In genomic region chrX:65241059-65241721, GRCh38 we compare ENCODE assay signal across 1 cellular context.
TF ChIP-seq lines count a peak whose summit lies in the region.

No MANE protein-coding gene starts in this region.

TF ChIP-seq in HepG2, 621 proteins besides CTCF, POLR2A, EP300 and RAD21 (continued from another document and continues in another):
- TF ChIP-seq ZBTB39 (CRISPR knock-in tag; IDR thresholded peaks at IDR 0.05), result no peak
- TF ChIP-seq MAFG (CRISPR knock-in tag; IDR thresholded peaks at IDR 0.05), result no peak
- no peak for TF ChIP-seq POGK (CRISPR knock-in tag; conservative IDR thresholded peaks at IDR 0.05)
- TF ChIP-seq SIX4 (CRISPR knock-in tag; IDR thresholded peaks at IDR 0.05), result no peak
- TF ChIP-seq ZNF761 (CRISPR knock-in tag; conservative IDR thresholded peaks at IDR 0.05), result no peak
- TF ChIP-seq ONECUT2 (CRISPR knock-in tag; IDR thresholded peaks at IDR 0.05), result 0 out of 2 replicates have a peak, but pooled peaks have one; percentile 49
- peak; percentile 54 for TF ChIP-seq NCOA2 (CRISPR knock-in tag; IDR thresholded peaks at IDR 0.05)
- peak; percentile 65 for TF ChIP-seq ZNF501 (CRISPR knock-in tag; IDR thresholded peaks at IDR 0.05)
- no peak for TF ChIP-seq AGO2 (optimal IDR thresholded peaks at IDR 0.05; ENCODE audit: low read depth, low read length)
- peak; percentile 25; the same call in 1 of the 2 replicates for TF ChIP-seq ZBTB34 (CRISPR knock-in tag; IDR thresholded peaks at IDR 0.05)
- peak; percentile 24; the same call in 1 of the 2 replicates for TF ChIP-seq KAT8 (CRISPR knock-in tag; IDR thresholded peaks at IDR 0.05)
- TF ChIP-seq FOXA3 (CRISPR knock-in tag; IDR thresholded peaks at IDR 0.05), result 0 out of 2 replicates have a peak, but pooled peaks have one; percentile 19
- peak; percentile 81 for TF ChIP-seq ASH2L (IDR thresholded peaks at IDR 0.05; ENCODE audit: insufficient read length, low read depth, low read length)
- TF ChIP-seq MED1 (CRISPR knock-in tag; IDR thresholded peaks at IDR 0.05), result peak; percentile 55; the same call in 1 of the 2 replicates
- TF ChIP-seq SIN3B (IDR thresholded peaks at IDR 0.05; ENCODE audit: low read length), result no peak
- TF ChIP-seq ZNF879 (CRISPR knock-in tag; IDR thresholded peaks at IDR 0.05), result no peak
- no peak for TF ChIP-seq KMT2A (CRISPR knock-in tag; IDR thresholded peaks at IDR 0.05)
- TF ChIP-seq REPIN1 (CRISPR knock-in tag; IDR thresholded peaks at IDR 0.05; ENCODE audit: borderline replicate concordance, low read depth), result no peak
- TF ChIP-seq NR2C2 (CRISPR knock-in tag; IDR thresholded peaks at IDR 0.05; ENCODE audit: borderline replicate concordance), result no peak; the same call in 1 of the 2 replicates
- no peak for TF ChIP-seq ZNF713 (CRISPR knock-in tag; IDR thresholded peaks at IDR 0.05)
- no peak for TF ChIP-seq ZBTB33 (CRISPR knock-in tag; IDR thresholded peaks at IDR 0.05)
- TF ChIP-seq THAP11 (CRISPR knock-in tag; IDR thresholded peaks at IDR 0.05), result no peak
- 0 out of 2 replicates have a peak, but pooled peaks have one; percentile 26 for TF ChIP-seq YEATS4 (CRISPR knock-in tag; IDR thresholded peaks at IDR 0.05; ENCODE audit: borderline replicate concordance)
- TF ChIP-seq STAT5B (CRISPR knock-in tag; IDR thresholded peaks at IDR 0.05), result no peak
- peak; percentile 83 for TF ChIP-seq HNF4A (CRISPR knock-in tag; IDR thresholded peaks at IDR 0.05)
- no peak for TF ChIP-seq RFX1 (IDR thresholded peaks at IDR 0.05)
- TF ChIP-seq HNF1B (CRISPR knock-in tag; IDR thresholded peaks at IDR 0.05), result no peak
- peak; percentile 36; the same call in 1 of the 2 replicates for TF ChIP-seq ZSCAN5A (CRISPR knock-in tag; IDR thresholded peaks at IDR 0.05; ENCODE audit: borderline replicate concordance)
- peak; percentile 30 to 39; a peak in 3 of 4 replicates for TF ChIP-seq MAFK (conservative IDR thresholded peaks at IDR 0.05 in 1 of 2, IDR thresholded peaks at IDR 0.05 in 1 of 2; ENCODE audit: low read length in 2 of 2)
- no peak for TF ChIP-seq NBN (conservative IDR thresholded peaks at IDR 0.05)
- TF ChIP-seq ZMYM4 (CRISPR knock-in tag; IDR thresholded peaks at IDR 0.05), result peak; percentile 57
- TF ChIP-seq PATZ1 (CRISPR knock-in tag; IDR thresholded peaks at IDR 0.05), result peak; percentile 67
- TF ChIP-seq EEA1 (CRISPR knock-in tag; IDR thresholded peaks at IDR 0.05; ENCODE audit: borderline replicate concordance), result no peak
- no peak for TF ChIP-seq TMF1 (CRISPR knock-in tag; IDR thresholded peaks at IDR 0.05; ENCODE audit: low read depth)
- TF ChIP-seq ZNF780A (CRISPR knock-in tag; IDR thresholded peaks at IDR 0.05), result no peak
- peak; percentile 85 for TF ChIP-seq TBX2 (CRISPR knock-in tag; IDR thresholded peaks at IDR 0.05; ENCODE audit: borderline replicate concordance)
- no peak for TF ChIP-seq GMEB1 (CRISPR knock-in tag; IDR thresholded peaks at IDR 0.05; ENCODE audit: borderline replicate concordance)
- TF ChIP-seq HNF4G (IDR thresholded peaks at IDR 0.05; ENCODE audit: borderline replicate concordance, low read depth, low read length), result peak; percentile 55
- peak; percentile 52; the same call in 1 of the 2 replicates for TF ChIP-seq HNF4G (CRISPR knock-in tag; IDR thresholded peaks at IDR 0.05; ENCODE audit: borderline replicate concordance, low read depth)
- peak; percentile 75 for TF ChIP-seq ZNF263 (CRISPR knock-in tag; IDR thresholded peaks at IDR 0.05)
- TF ChIP-seq MATR3 (CRISPR knock-in tag; IDR thresholded peaks at IDR 0.05), result no peak
- TF ChIP-seq TARDBP (CRISPR knock-in tag; IDR thresholded peaks at IDR 0.05), result peak; percentile 33; the same call in 1 of the 2 replicates
- TF ChIP-seq ZNF350 (CRISPR knock-in tag; IDR thresholded peaks at IDR 0.05; ENCODE audit: borderline replicate concordance, low read depth), result no peak
- TF ChIP-seq MZF1 (CRISPR knock-in tag; IDR thresholded peaks at IDR 0.05; ENCODE audit: borderline replicate concordance), result no peak
- no peak for TF ChIP-seq NR0B2 (CRISPR knock-in tag; IDR thresholded peaks at IDR 0.05)
- peak; percentile 71 for TF ChIP-seq ZFP91 (CRISPR knock-in tag; IDR thresholded peaks at IDR 0.05; ENCODE audit: borderline replicate concordance)
- TF ChIP-seq TRIM24 (CRISPR knock-in tag; IDR thresholded peaks at IDR 0.05), result no peak
- peak; percentile 60; the same call in 1 of the 2 replicates for TF ChIP-seq ZNF652 (CRISPR knock-in tag; IDR thresholded peaks at IDR 0.05; ENCODE audit: borderline replicate concordance, low read depth)
- TF ChIP-seq TOE1 (CRISPR knock-in tag; IDR thresholded peaks at IDR 0.05), result no peak
- no peak for TF ChIP-seq ZNF777 (CRISPR knock-in tag; IDR thresholded peaks at IDR 0.05)
